Comparison of ENCODE assay signal across 8 cellular contexts in genomic region chr6:8434727-8435092, GRCh38. TPM values are rescaled to one million over a fixed set of nuclear protein-coding genes. Genes with fewer than 3 reads are reported as not detected.
DNase-seq lines count a peak whose midpoint lies in the region; ATAC-seq and TF ChIP-seq lines count a peak whose summit lies in the region.

No MANE protein-coding gene starts in this region.

- DNase-seq in BE2C (no peak), SIG-M5 treated with dmso at 0.1 percent for 504 hours (lab: John Stamatoyannopoulos, UW; ENCODE audit: unreplicated experiment) (no peak), posterior cingulate gyrus (no peak), H4 (ENCODE audit: low spot score) (no peak)
- DNase-seq in central memory CD8-positive, alpha-beta T cell (ENCODE audit: low spot score in 2 of 2), result no peak

- peak overlapping the region; percentile 96 for H3K27ac Mint-ChIP-seq in central memory CD8-positive, alpha-beta T cell (ENCODE audit: low read depth)

- H3K36me3 Mint-ChIP-seq in central memory CD8-positive, alpha-beta T cell (ENCODE audit: insufficient read depth), result peaks cover 20% of the 10 kb centered on the region

- intact Hi-C loops in posterior cingulate gyrus (cut with DNase I), result no loop called here

- H3K4me3 Mint-ChIP-seq in central memory CD8-positive, alpha-beta T cell, result peak overlapping the region; percentile 90

- no peaks in the 10 kb centered on the region for H3K36me3 ChIP-seq in BE2C
- H3K36me3 ChIP-seq in HUES48 (ENCODE audit: control insufficient read depth, insufficient read depth, low read length), result no peaks in the 10 kb centered on the region; the same call in 1 of the 2 replicates
- H3K36me3 ChIP-seq in mucosa of rectum (ENCODE audit: control insufficient read depth in 2 of 2, insufficient read depth in 2 of 2, low read length in 2 of 2), result peaks cover 0 to 2% of the 10 kb centered on the region in 2 donors

- no peaks in the 10 kb centered on the region for H3K27me3 Mint-ChIP-seq in central memory CD8-positive, alpha-beta T cell

- no peaks in the 10 kb centered on the region for H3K9me3 Mint-ChIP-seq in central memory CD8-positive, alpha-beta T cell

- no peak for TF ChIP-seq CTCF in BE2C (IDR thresholded peaks at IDR 0.05; ENCODE audit: low read depth, low read length)

- H3K9ac ChIP-seq in HUES48 (ENCODE audit: low read depth, low read length), result peak overlapping the region; percentile 76
- peak overlapping the region; percentile 90 to 98 for H3K9ac ChIP-seq in mucosa of rectum (ENCODE audit: low read depth in 1 of 2, low read length in 2 of 2)

- peaks cover 39% of the 10 kb centered on the region for H3K4me1 Mint-ChIP-seq in central memory CD8-positive, alpha-beta T cell

- peak; percentile 14 for ATAC-seq in GM19351 (IDR thresholded peaks at IDR 0.05; ENCODE audit: unreplicated experiment)
- ATAC-seq in central memory CD8-positive, alpha-beta T cell (replicated peaks; ENCODE audit: extremely low read depth, poor library complexity, severe bottlenecking), result peak; percentile 12

- no peaks in the 10 kb centered on the region for H3K27me3 ChIP-seq in BE2C
- no peaks in the 10 kb centered on the region for H3K27me3 ChIP-seq in HUES48 (ENCODE audit: control insufficient read depth, insufficient read depth, low read length)
- H3K27me3 ChIP-seq in mucosa of rectum (ENCODE audit: control insufficient read depth in 2 of 2, insufficient read depth in 2 of 2, low read length in 2 of 2), result no peaks in the 10 kb centered on the region

- H3K9me3 ChIP-seq in BE2C (no peaks in the 10 kb centered on the region), HUES48 (ENCODE audit: control insufficient read depth, insufficient read depth, low read length) (no peaks in the 10 kb centered on the region), mucosa of rectum (ENCODE audit: control insufficient read depth in 2 of 2, low read length in 2 of 2) (no peaks in the 10 kb centered on the region)

- H3K4me3 ChIP-seq in BE2C (ENCODE audit: low read depth, low read length) (peak overlapping the region; percentile 98), HUES48 (ENCODE audit: low read depth, low read length) (peak overlapping the region; percentile 92), mucosa of rectum (ENCODE audit: low read length in 2 of 2) (peak overlapping the region; percentile 99)

- no peaks in the 10 kb centered on the region; the same call in 1 of the 2 replicates for H3K4me1 ChIP-seq in BE2C
- peaks cover 13% of the 10 kb centered on the region for H3K4me1 ChIP-seq in HUES48 (ENCODE audit: control insufficient read depth, insufficient read depth, low read length)
- peaks cover 6 to 13% of the 10 kb centered on the region in 2 donors for H3K4me1 ChIP-seq in mucosa of rectum (ENCODE audit: control insufficient read depth in 2 of 2, insufficient read depth in 2 of 2, low read length in 2 of 2)

- H3K27ac ChIP-seq in HUES48 (ENCODE audit: low read depth, low read length) (peak overlapping the region; percentile 83), mucosa of rectum (ENCODE audit: low read depth in 2 of 2, low read length in 2 of 2) (peak overlapping the region; percentile 93)

RNA-seq across cellular contexts. Expression of gene SLC35B3, which starts 0.6 kb away (rescaled TPM):
- polyA plus RNA-seq in BE2C (2012; ENCODE audit: insufficient read depth, insufficient read length, low read depth), result 12.9 TPM
- total RNA-seq in H4 (2014; rRNA removed; shearing (Covaris generic)), result 12.3 and 21.2 TPM in 2 replicates
